In genomic region chr14:24232645-24233537, GRCh38 we compare ENCODE assay signal across 1 cellular context.
TF ChIP-seq lines count a peak whose summit lies in the region.

Gene GMPR2, plus strand, starts transcription at chr14:24232929. Its CDS starts 325 bp downstream, at chr14:24233254.

TF ChIP-seq in HepG2, 621 proteins besides CTCF, POLR2A, EP300 and RAD21 (continued from another document and continues in another):
- TF ChIP-seq PCBP2 (optimal IDR thresholded peaks at IDR 0.05; ENCODE audit: low read depth, low read length, poor library complexity, severe bottlenecking) (peak; percentile 66), ZNF468 (CRISPR knock-in tag; IDR thresholded peaks at IDR 0.05) (0 out of 2 replicates have a peak, but pooled peaks have one; percentile 34), ATRX (CRISPR knock-in tag; IDR thresholded peaks at IDR 0.05; ENCODE audit: borderline replicate concordance) (peak; percentile 60; the same call in 1 of the 2 replicates), ATAD3A (CRISPR knock-in tag; IDR thresholded peaks at IDR 0.05) (peak; percentile 90; the same call in 1 of the 2 replicates), HNF1B (CRISPR knock-in tag; IDR thresholded peaks at IDR 0.05) (peak; percentile 26), CHCHD3 (CRISPR knock-in tag; IDR thresholded peaks at IDR 0.05) (peak; percentile 89; the same call in 1 of the 2 replicates), MZF1 (CRISPR knock-in tag; IDR thresholded peaks at IDR 0.05; ENCODE audit: borderline replicate concordance) (peak; percentile 53; the same call in 1 of the 2 replicates), EHMT2 (IDR thresholded peaks at IDR 0.05; ENCODE audit: borderline replicate concordance, low read depth, low read length) (no peak; the same call in 1 of the 2 replicates), ATF7-NPFF (CRISPR knock-in tag; IDR thresholded peaks at IDR 0.05; ENCODE audit: low read depth) (peak; percentile 86; the same call in 1 of the 2 replicates), ZBTB3 (CRISPR knock-in tag; IDR thresholded peaks at IDR 0.05; ENCODE audit: borderline replicate concordance, low read depth) (no peak; the same call in 1 of the 2 replicates), MAFK (conservative IDR thresholded peaks at IDR 0.05 in 1 of 2, IDR thresholded peaks at IDR 0.05 in 1 of 2; ENCODE audit: low read length in 2 of 2) (no peak), ZBTB20 (CRISPR knock-in tag; IDR thresholded peaks at IDR 0.05; ENCODE audit: borderline replicate concordance, low read depth) (0 out of 2 replicates have a peak, but pooled peaks have one; percentile 15), SRSF1 (optimal IDR thresholded peaks at IDR 0.05; ENCODE audit: low read depth, low read length) (peak; percentile 84), FOXA1 (IDR thresholded peaks at IDR 0.05) (no peak), FOXA1 (CRISPR knock-in tag; IDR thresholded peaks at IDR 0.05) (peak; percentile 46), EZH2 (conservative IDR thresholded peaks at IDR 0.05; ENCODE audit: low read depth, low read length) (no peak), SIX1 (CRISPR knock-in tag; IDR thresholded peaks at IDR 0.05; ENCODE audit: borderline replicate concordance) (peak; percentile 60; the same call in 1 of the 2 replicates), AKAP8 (CRISPR knock-in tag; IDR thresholded peaks at IDR 0.05) (peak; percentile 77), GTF3A (CRISPR knock-in tag; conservative IDR thresholded peaks at IDR 0.05) (peak; percentile 68; the same call in 1 of the 2 replicates), ZNF350 (CRISPR knock-in tag; IDR thresholded peaks at IDR 0.05; ENCODE audit: borderline replicate concordance, low read depth) (peak; percentile 82; the same call in 1 of the 2 replicates), SMAD3 (CRISPR knock-in tag; IDR thresholded peaks at IDR 0.05) (peak; percentile 41; the same call in 1 of the 2 replicates), FOXK1 (CRISPR knock-in tag; IDR thresholded peaks at IDR 0.05; ENCODE audit: borderline replicate concordance, low read depth) (no peak), RNF219 (CRISPR knock-in tag; IDR thresholded peaks at IDR 0.05) (0 out of 2 replicates have a peak, but pooled peaks have one; percentile 26), SRF (IDR thresholded peaks at IDR 0.05; ENCODE audit: low read depth, low read length) (no peak), ZNF232 (CRISPR knock-in tag; IDR thresholded peaks at IDR 0.05; ENCODE audit: borderline replicate concordance) (no peak; the same call in none of the 2 replicates), ZNF441 (CRISPR knock-in tag; IDR thresholded peaks at IDR 0.05; ENCODE audit: borderline replicate concordance) (peak; percentile 31; the same call in 1 of the 2 replicates), CC2D1A (CRISPR knock-in tag; IDR thresholded peaks at IDR 0.05) (no peak), ZBTB7A (CRISPR knock-in tag; IDR thresholded peaks at IDR 0.05) (no peak), TBP (CRISPR knock-in tag; IDR thresholded peaks at IDR 0.05) (no peak; the same call in 1 of the 2 replicates), DMTF1 (CRISPR knock-in tag; IDR thresholded peaks at IDR 0.05) (no peak), REXO4 (CRISPR knock-in tag; IDR thresholded peaks at IDR 0.05; ENCODE audit: borderline replicate concordance) (peak; percentile 16; the same call in 1 of the 2 replicates), GMEB1 (CRISPR knock-in tag; IDR thresholded peaks at IDR 0.05; ENCODE audit: borderline replicate concordance) (peak; percentile 91; the same call in 1 of the 2 replicates), ZNF24 (IDR thresholded peaks at IDR 0.05) (peak; percentile 64)
- TF ChIP-seq, protein P1, sequence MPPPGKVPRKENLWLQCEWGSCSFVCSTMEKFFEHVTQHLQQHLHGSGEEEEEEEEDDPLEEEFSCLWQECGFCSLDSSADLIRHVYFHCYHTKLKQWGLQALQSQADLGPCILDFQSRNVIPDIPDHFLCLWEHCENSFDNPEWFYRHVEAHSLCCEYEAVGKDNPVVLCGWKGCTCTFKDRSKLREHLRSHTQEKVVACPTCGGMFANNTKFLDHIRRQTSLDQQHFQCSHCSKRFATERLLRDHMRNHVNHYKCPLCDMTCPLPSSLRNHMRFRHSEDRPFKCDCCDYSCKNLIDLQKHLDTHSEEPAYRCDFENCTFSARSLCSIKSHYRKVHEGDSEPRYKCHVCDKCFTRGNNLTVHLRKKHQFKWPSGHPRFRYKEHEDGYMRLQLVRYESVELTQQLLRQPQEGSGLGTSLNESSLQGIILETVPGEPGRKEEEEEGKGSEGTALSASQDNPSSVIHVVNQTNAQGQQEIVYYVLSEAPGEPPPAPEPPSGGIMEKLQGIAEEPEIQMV (CRISPR knock-in tag; IDR thresholded peaks at IDR 0.05; ENCODE audit: low read depth), result peak; percentile 55; the same call in 1 of the 2 replicates
- TF ChIP-seq, protein P2, sequence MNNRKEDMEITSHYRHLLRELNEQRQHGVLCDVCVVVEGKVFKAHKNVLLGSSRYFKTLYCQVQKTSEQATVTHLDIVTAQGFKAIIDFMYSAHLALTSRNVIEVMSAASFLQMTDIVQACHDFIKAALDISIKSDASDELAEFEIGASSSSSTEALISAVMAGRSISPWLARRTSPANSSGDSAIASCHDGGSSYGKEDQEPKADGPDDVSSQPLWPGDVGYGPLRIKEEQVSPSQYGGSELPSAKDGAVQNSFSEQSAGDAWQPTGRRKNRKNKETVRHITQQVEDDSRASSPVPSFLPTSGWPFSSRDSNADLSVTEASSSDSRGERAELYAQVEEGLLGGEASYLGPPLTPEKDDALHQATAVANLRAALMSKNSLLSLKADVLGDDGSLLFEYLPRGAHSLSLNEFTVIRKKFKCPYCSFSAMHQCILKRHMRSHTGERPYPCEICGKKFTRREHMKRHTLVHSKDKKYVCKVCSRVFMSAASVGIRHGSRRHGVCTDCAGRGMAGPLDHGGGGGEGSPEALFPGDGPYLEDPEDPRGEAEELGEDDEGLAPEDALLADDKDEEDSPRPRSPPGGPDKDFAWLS (CRISPR knock-in tag; IDR thresholded peaks at IDR 0.05; ENCODE audit: borderline replicate concordance), result 0 out of 2 replicates have a peak, but pooled peaks have one; percentile 71
- TF ChIP-seq, protein P3, sequence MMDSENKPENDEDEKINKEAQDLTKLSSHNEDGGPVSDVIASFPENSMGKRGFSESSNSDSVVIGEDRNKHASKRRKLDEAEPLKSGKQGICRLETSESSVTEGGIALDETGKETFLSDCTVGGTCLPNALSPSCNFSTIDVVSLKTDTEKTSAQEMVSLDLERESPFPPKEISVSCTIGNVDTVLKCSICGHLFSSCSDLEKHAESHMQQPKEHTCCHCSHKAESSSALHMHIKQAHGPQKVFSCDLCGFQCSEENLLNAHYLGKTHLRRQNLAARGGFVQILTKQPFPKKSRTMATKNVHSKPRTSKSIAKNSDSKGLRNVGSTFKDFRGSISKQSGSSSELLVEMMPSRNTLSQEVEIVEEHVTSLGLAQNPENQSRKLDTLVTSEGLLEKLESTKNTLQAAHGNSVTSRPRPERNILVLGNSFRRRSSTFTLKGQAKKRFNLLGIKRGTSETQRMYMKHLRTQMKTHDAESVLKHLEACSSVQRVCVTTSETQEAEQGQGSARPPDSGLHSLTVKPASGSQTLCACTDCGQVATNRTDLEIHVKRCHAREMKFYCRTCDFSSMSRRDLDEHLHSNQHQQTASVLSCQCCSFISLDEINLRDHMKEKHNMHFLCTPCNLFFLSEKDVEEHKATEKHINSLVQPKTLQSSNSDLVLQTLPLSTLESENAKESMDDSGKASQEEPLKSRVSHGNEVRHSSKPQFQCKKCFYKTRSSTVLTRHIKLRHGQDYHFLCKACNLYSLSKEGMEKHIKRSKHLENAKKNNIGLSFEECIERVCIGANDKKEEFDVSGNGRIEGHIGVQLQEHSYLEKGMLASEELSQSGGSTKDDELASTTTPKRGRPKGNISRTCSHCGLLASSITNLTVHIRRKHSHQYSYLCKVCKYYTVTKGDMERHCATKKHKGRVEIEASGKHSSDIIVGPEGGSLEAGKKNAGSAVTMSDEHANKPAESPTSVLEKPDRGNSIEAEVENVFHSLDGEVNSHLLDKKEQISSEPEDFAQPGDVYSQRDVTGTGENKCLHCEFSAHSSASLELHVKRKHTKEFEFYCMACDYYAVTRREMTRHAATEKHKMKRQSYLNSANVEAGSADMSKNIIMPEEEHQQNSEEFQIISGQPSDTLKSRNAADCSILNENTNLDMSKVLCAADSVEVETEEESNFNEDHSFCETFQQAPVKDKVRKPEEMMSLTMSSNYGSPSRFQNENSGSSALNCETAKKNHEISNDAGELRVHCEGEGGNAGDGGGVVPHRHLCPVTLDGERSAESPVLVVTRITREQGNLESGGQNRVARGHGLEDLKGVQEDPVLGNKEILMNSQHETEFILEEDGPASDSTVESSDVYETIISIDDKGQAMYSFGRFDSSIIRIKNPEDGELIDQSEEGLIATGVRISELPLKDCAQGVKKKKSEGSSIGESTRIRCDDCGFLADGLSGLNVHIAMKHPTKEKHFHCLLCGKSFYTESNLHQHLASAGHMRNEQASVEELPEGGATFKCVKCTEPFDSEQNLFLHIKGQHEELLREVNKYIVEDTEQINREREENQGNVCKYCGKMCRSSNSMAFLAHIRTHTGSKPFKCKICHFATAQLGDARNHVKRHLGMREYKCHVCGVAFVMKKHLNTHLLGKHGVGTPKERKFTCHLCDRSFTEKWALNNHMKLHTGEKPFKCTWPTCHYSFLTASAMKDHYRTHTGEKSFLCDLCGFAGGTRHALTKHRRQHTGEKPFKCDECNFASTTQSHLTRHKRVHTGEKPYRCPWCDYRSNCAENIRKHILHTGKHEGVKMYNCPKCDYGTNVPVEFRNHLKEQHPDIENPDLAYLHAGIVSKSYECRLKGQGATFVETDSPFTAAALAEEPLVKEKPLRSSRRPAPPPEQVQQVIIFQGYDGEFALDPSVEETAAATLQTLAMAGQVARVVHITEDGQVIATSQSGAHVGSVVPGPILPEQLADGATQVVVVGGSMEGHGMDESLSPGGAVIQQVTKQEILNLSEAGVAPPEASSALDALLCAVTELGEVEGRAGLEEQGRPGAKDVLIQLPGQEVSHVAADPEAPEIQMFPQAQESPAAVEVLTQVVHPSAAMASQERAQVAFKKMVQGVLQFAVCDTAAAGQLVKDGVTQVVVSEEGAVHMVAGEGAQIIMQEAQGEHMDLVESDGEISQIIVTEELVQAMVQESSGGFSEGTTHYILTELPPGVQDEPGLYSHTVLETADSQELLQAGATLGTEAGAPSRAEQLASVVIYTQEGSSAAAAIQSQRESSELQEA (CRISPR knock-in tag; IDR thresholded peaks at IDR 0.05; ENCODE audit: not compliant biosample characterization), result peak; percentile 98
